Comparison of ENCODE assay signal across 25 cellular contexts in genomic region chrX:65993332-65993731, GRCh38. TPM values are rescaled to one million over a fixed set of nuclear protein-coding genes. Genes with fewer than 3 reads are reported as not detected.
"Had no signal": no experiment of that assay in that cellular context is flagged by ENCODE, and none has a peak within 500 bp of the region (broad histone marks: within the 10 kb centered on the region; RNA-seq: fewer than 3 reads in every experiment).

No MANE protein-coding gene starts in this region.

- ATAC-seq: activated naive CD4-positive, alpha-beta T cell treated with anti-CD3 and anti-CD28 coated beads, Interleukin-2, amount 50 U/mL, for 72 hours; WTC11 had no signal

- H3K4me1 Mint-ChIP-seq: brain, WTC11 had no signal

- H3K9me3 Mint-ChIP-seq: activated CD4-positive, alpha-beta memory T cell treated with anti-CD3 and anti-CD28 coated beads for 36 hours; activated naive CD8-positive, alpha-beta T cell treated with anti-CD3 and anti-CD28 coated beads, Interleukin-2, amount 50 U/mL, for 24 hours; activated T-cell treated with anti-CD3 and anti-CD28 coated beads, Interleukin-2, amount 50 U/mL, for 72 hours; brain; central memory CD8-positive, alpha-beta T cell; WTC11 had no signal

- H3K36me3 ChIP-seq: ascending aorta, Peyer's patch had no signal

- H3K4me3 ChIP-seq: ascending aorta, Peyer's patch had no signal

- H3K36me3 Mint-ChIP-seq: activated CD4-positive, alpha-beta memory T cell treated with anti-CD3 and anti-CD28 coated beads for 36 hours; brain; WTC11 had no signal

- H3K27ac ChIP-seq: ascending aorta, Peyer's patch had no signal

- H3K4me1 ChIP-seq: ascending aorta, Peyer's patch had no signal

- H3K27me3 ChIP-seq: ascending aorta, Peyer's patch had no signal

- H3K4me3 Mint-ChIP-seq: activated CD4-positive, alpha-beta memory T cell treated with anti-CD3 and anti-CD28 coated beads for 36 hours; activated naive CD8-positive, alpha-beta T cell treated with anti-CD3 and anti-CD28 coated beads, Interleukin-2, amount 50 U/mL, for 24 hours; brain; central memory CD8-positive, alpha-beta T cell; T-helper 1 cell treated with Interleukin-12 subunit alpha and Interleukin-12 subunit beta and Interleukin-4 antibody, amounts not matched to agents 30 μg/mL and 1 μg/mL, for 36 hours; WTC11 had no signal

- H3K9me3 ChIP-seq: ascending aorta, Peyer's patch had no signal

- H3K27ac Mint-ChIP-seq: activated CD4-positive, alpha-beta memory T cell treated with anti-CD3 and anti-CD28 coated beads for 36 hours; activated naive CD4-positive, alpha-beta T cell treated with anti-CD3 and anti-CD28 coated beads, Interleukin-2, amount 50 U/mL, for 72 hours; activated T-cell treated with anti-CD3 and anti-CD28 coated beads, Interleukin-2, amount 50 U/mL, for 72 hours; brain; T-helper 1 cell treated with Interleukin-12 subunit alpha and Interleukin-12 subunit beta and Interleukin-4 antibody, amounts not matched to agents 30 μg/mL and 1 μg/mL, for 36 hours; WTC11 had no signal

- DNase-seq: activated CD4-positive, CD25-positive, alpha-beta regulatory T cell treated with anti-CD3 and anti-CD28 coated beads, Interleukin-2, amount 50 U/mL, for 72 hours; activated CD8-positive, alpha-beta memory T cell treated with anti-CD3 and anti-CD28 coated beads, Interleukin-2, amount 50 U/mL, for 4 hours; activated naive CD8-positive, alpha-beta T cell treated with anti-CD3 and anti-CD28 coated beads, Interleukin-2, amount 50 U/mL, for 24 hours; activated T-cell treated with anti-CD3 and anti-CD28 coated beads, Interleukin-2, amount 50 U/mL, for 72 hours; amniotic stem cell; NCI-H1092; NCI-H1417; NCI-H1930; NCI-H2107; NCI-H2171 treated with DMSO at 0.1 percent for 48 hours; NCI-H345; NCI-H510A; NCI-H526 treated with DMSO at 0.1 percent for 48 hours; Peyer's patch; SHP77 treated with DMSO at 0.1 percent for 48 hours had no signal

- H3K27me3 Mint-ChIP-seq: activated CD4-positive, alpha-beta memory T cell treated with anti-CD3 and anti-CD28 coated beads for 36 hours; activated naive CD8-positive, alpha-beta T cell treated with anti-CD3 and anti-CD28 coated beads, Interleukin-2, amount 50 U/mL, for 24 hours; brain; central memory CD8-positive, alpha-beta T cell had no signal

RNA-seq across cellular contexts. Expression of gene VSIG4, which starts 46.5 kb away (rescaled TPM):
- total RNA-seq: activated CD4-positive, alpha-beta memory T cell treated with anti-CD3 and anti-CD28 coated beads for 36 hours; LHCN-M2; M059J; SK-MEL-5 had no signal
